16 cellular contexts compared by ENCODE assay signal in genomic region chr2:12478151-12479041, GRCh38.
"Had no signal": no experiment of that assay in that cellular context is flagged by ENCODE, and none has a peak within 500 bp of the region (broad histone marks: within the 10 kb centered on the region; RNA-seq: fewer than 3 reads in every experiment).

No MANE protein-coding gene starts in this region.

- H3K36me3 ChIP-seq: brain microvascular endothelial cell had no signal

- H3K4me1 Mint-ChIP-seq: activated naive CD4-positive, alpha-beta T cell treated with anti-CD3 and anti-CD28 coated beads, Interleukin-2, amount 10 ng/mL, durations not matched to agents 7 days and 5 days; endodermal cell; stimulated activated naive CD8-positive, alpha-beta T cell treated with anti-CD3 and anti-CD28 coated beads, Interleukin-15, amount 100 ng/mL, for 72 hours had no signal

- DNase-seq: activated CD4-positive, alpha-beta T cell treated with anti-CD3 and anti-CD28 coated beads for 4 hours; activated CD8-positive, alpha-beta memory T cell treated with anti-CD3 and anti-CD28 coated beads, Interleukin-2, amount 50 U/mL, for 48 hours; activated CD8-positive, alpha-beta T cell treated with anti-CD3 and anti-CD28 coated beads for 36 hours; activated naive CD4-positive, alpha-beta T cell treated with anti-CD3 and anti-CD28 coated beads, Interleukin-2, amount 10 ng/mL, durations not matched to agents 7 days and 5 days; brain microvascular endothelial cell; cerebellar nuclear complex; endodermal cell; foreskin keratinocyte; nucleus accumbens; stimulated activated CD4-positive, alpha-beta T cell treated with anti-CD3 and anti-CD28 coated beads, Interleukin-15, amount 100 ng/mL, for 24 hours; stimulated activated CD4-positive, alpha-beta T cell treated with anti-CD3 and anti-CD28 coated beads, Interleukin-4, amount 100 ng/mL, for 4 hours; stimulated activated naive CD8-positive, alpha-beta T cell treated with anti-CD3 and anti-CD28 coated beads, Interleukin-15, amount 100 ng/mL, for 72 hours; T-helper 9 cell had no signal

- H3K27me3 Mint-ChIP-seq: activated CD8-positive, alpha-beta T cell treated with anti-CD3 and anti-CD28 coated beads for 36 hours; activated naive CD4-positive, alpha-beta T cell treated with anti-CD3 and anti-CD28 coated beads, Interleukin-2, amount 10 ng/mL, durations not matched to agents 7 days and 5 days; natural killer cell treated with Interleukin-12 subunit alpha and Interleukin-12 subunit beta and Interleukin-15 and Interleukin-18, amount 100 ng/mL, for 72 hours; stimulated activated naive CD8-positive, alpha-beta T cell treated with anti-CD3 and anti-CD28 coated beads, Interleukin-15, amount 100 ng/mL, for 72 hours had no signal

- H3K4me3 ChIP-seq: testis had no signal

- H3K36me3 Mint-ChIP-seq: natural killer cell treated with Interleukin-12 subunit alpha and Interleukin-12 subunit beta and Interleukin-15 and Interleukin-18, amount 100 ng/mL, for 72 hours had no signal

- H3K27ac Mint-ChIP-seq: activated CD8-positive, alpha-beta T cell treated with anti-CD3 and anti-CD28 coated beads for 36 hours; activated naive CD4-positive, alpha-beta T cell treated with anti-CD3 and anti-CD28 coated beads, Interleukin-2, amount 10 ng/mL, durations not matched to agents 7 days and 5 days; activated T-helper 1 cell treated with anti-CD3 and anti-CD28 coated beads, Interleukin-12 subunit alpha, Interleukin-12 subunit beta, Interleukin-2, Interleukin-4 antibody, amounts not matched to agents 30 ng/mL and 10 ng/mL and 1 ng/mL, durations not matched to agents 14 hours and 24 hours and 36 hours; endodermal cell; natural killer cell treated with Interleukin-12 subunit alpha and Interleukin-12 subunit beta and Interleukin-15 and Interleukin-18, amount 100 ng/mL, for 72 hours; stimulated activated naive CD8-positive, alpha-beta T cell treated with anti-CD3 and anti-CD28 coated beads, Interleukin-15, amount 100 ng/mL, for 72 hours had no signal

- H3K27ac ChIP-seq: brain microvascular endothelial cell, foreskin keratinocyte, testis had no signal

- H3K9me3 Mint-ChIP-seq: activated CD8-positive, alpha-beta T cell treated with anti-CD3 and anti-CD28 coated beads for 36 hours; endodermal cell; natural killer cell treated with Interleukin-12 subunit alpha and Interleukin-12 subunit beta and Interleukin-15 and Interleukin-18, amount 100 ng/mL, for 72 hours had no signal

- H3K4me3 Mint-ChIP-seq: activated CD8-positive, alpha-beta T cell treated with anti-CD3 and anti-CD28 coated beads for 36 hours; activated naive CD4-positive, alpha-beta T cell treated with anti-CD3 and anti-CD28 coated beads, Interleukin-2, amount 10 ng/mL, durations not matched to agents 7 days and 5 days; activated T-helper 1 cell treated with anti-CD3 and anti-CD28 coated beads, Interleukin-12 subunit alpha, Interleukin-12 subunit beta, Interleukin-2, Interleukin-4 antibody, amounts not matched to agents 30 ng/mL and 10 ng/mL and 1 ng/mL, durations not matched to agents 14 hours and 24 hours and 36 hours; endodermal cell; natural killer cell treated with Interleukin-12 subunit alpha and Interleukin-12 subunit beta and Interleukin-15 and Interleukin-18, amount 100 ng/mL, for 72 hours; stimulated activated naive CD8-positive, alpha-beta T cell treated with anti-CD3 and anti-CD28 coated beads, Interleukin-15, amount 100 ng/mL, for 72 hours had no signal

- H3K4me1 ChIP-seq: foreskin keratinocyte, testis had no signal

- H3K27me3 ChIP-seq: brain microvascular endothelial cell, foreskin keratinocyte, testis had no signal

- H3K9me3 ChIP-seq: testis had no signal

- ATAC-seq: activated CD8-positive, alpha-beta T cell treated with anti-CD3 and anti-CD28 coated beads for 36 hours; natural killer cell treated with Interleukin-12 subunit alpha and Interleukin-12 subunit beta and Interleukin-15 and Interleukin-18, amount 100 ng/mL, for 72 hours; stimulated activated naive CD8-positive, alpha-beta T cell treated with anti-CD3 and anti-CD28 coated beads, Interleukin-15, amount 100 ng/mL, for 72 hours had no signal
